Comparison of ENCODE assay signal across 7 cellular contexts in the genomic region with DNA sequence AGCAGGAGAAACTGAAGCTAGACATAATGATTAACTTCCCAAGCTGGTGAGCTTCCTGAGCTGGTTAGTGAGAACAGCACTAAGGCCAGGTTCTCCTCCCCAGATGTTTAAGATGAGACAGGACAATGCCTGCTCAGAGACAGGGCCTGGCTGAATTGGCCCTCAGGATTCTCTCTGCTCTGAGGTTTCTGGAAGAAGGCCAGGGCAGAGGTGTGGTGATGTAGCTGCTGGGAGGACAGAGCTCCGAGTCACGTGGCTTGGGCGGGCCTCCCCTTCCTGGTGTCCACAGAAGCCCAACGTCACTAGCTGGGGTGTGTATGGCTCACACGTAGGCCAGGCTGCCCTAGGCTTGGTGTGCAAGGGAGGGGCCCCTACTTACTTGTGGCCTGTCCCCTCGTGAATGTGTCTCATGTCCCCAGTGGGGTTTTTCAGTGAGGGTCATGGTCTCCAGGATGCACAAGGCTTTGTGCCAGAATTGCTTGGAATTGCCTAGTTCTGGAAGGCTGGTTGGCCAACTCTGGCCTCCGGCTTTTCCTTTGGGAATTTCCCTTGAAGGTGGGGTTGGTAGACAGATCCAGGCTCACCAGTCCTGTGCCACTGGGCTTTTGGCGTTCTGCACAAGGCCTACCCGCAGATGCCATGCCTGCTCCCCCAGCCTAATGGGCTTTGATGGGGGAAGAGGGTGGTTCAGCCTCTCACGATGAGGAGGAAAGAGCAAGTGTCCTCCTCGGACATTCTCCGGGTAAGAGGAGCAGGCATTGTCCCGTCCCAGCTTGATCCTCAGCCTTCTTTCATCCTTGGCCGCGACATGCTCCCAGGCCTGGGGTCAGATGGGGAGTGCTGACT. TPM values are rescaled to one million over a fixed set of nuclear protein-coding genes. Genes with fewer than 3 reads are reported as not detected.
DNase-seq lines count a peak whose midpoint lies in the region; ATAC-seq, FAIRE-seq and TF ChIP-seq lines count a peak whose summit lies in the region.

No MANE protein-coding gene starts in this region.

- no peak overlapping the region for H2AFZ ChIP-seq in HepG2 (ENCODE audit: low read length)

- in situ Hi-C loops in HepG2 (cut with HindIII; ENCODE audit: extremely low pct_ligation_motif_present, low pct_unique_long_range_greater_than_20kb), result no loop called here

- peak; percentile 9 for DNase-seq in NCI-H2029 treated with DMSO at 0.1 percent for 48 hours (lab: John Stamatoyannopoulos, UW)
- peak; percentile 67 for DNase-seq in activated naive CD8-positive, alpha-beta T cell treated with anti-CD3 and anti-CD28 coated beads, Interleukin-2, amount 50 U/mL, for 24 hours
- DNase-seq in HepG2 (ENCODE audit: low spot score), result peak; percentile 78
- peak; percentile 73 to 81 for DNase-seq in tibial nerve (ENCODE audit: low spot score in 2 of 2)
- DNase-seq in OCI-M2 (lab: John Stamatoyannopoulos, UW; ENCODE audit: unreplicated experiment), result no peak

- intact Hi-C loops in HepG2 (cut with micrococcal nuclease; ENCODE audit: unreplicated experiment), result no loop called here

- peak overlapping the region; percentile 12 for H3K27ac ChIP-seq in HepG2 (ENCODE audit: extremely low read length, insufficient read depth, low read length)
- H3K27ac ChIP-seq in tibial nerve, result peak overlapping the region; percentile 21 to 87 (median 62)

- H3K9me3 Mint-ChIP-seq in activated naive CD8-positive, alpha-beta T cell treated with anti-CD3 and anti-CD28 coated beads, Interleukin-2, amount 50 U/mL, for 24 hours, result no peaks in the 10 kb centered on the region

- H4K20me1 ChIP-seq in HepG2 (ENCODE audit: insufficient read depth, low read length), result no peaks in the 10 kb centered on the region

- peak overlapping the region in 2 of 3 experiments; percentile 7 to 44; a peak in 3 of 6 replicates for H3K4me3 ChIP-seq in HepG2 (replicated peaks in 1 of 3; ENCODE audit: insufficient read depth in 1 of 3, low read depth in 2 of 3, low read length in 3 of 3)
- H3K4me3 ChIP-seq in tibial nerve, result no peak overlapping the region

- TF ChIP-seq EP300 in HepG2 (IDR thresholded peaks at IDR 0.05; ENCODE audit: low read depth in 2 of 2, low read length in 2 of 2), result no peak
- no peak for TF ChIP-seq EP300 in HepG2 (CRISPR knock-in tag; IDR thresholded peaks at IDR 0.05; ENCODE audit: borderline replicate concordance)
- peak in 1 of 2 donors; percentile 55 for TF ChIP-seq EP300 in tibial nerve (IDR thresholded peaks at IDR 0.05)

- H3K9me3 ChIP-seq in HepG2 (ENCODE audit: low read length) (no peaks in the 10 kb centered on the region), tibial nerve (no peaks in the 10 kb centered on the region)

- POLR2A ChIA-PET in HepG2 (lab: Yijun Ruan, JAX), result interaction anchor here (0.6 to 1.7 kb wide), 5 partner anchors 9 to 426 kb away, joined by 3 to 6 read pairs (median 3); partner anchors contain the start of gene CYLD

- H3K9ac ChIP-seq in HepG2 (ENCODE audit: insufficient read depth, low read depth, low read length), result peak overlapping the region; percentile 35; the same call in 1 of the 2 replicates

- peaks cover 7% of the 10 kb centered on the region for H3K27me3 Mint-ChIP-seq in activated naive CD8-positive, alpha-beta T cell treated with anti-CD3 and anti-CD28 coated beads, Interleukin-2, amount 50 U/mL, for 24 hours

- 57% methylated on average over 15 of the region's 15 CpGs for whole genome bisulfite sequencing in HepG2 (ENCODE audit: low lambda C conversion rate)
- WGBS in tibial nerve, 2 donors, result 69 to 83% methylated on average over 11 to 12 of the region's 15 CpGs

- H3K36me3 ChIP-seq in HepG2 (replicated peaks in 1 of 2; ENCODE audit: control insufficient read depth in 1 of 2, insufficient read depth in 2 of 2, low read length in 2 of 2) (no peaks in the 10 kb centered on the region), tibial nerve (no peaks in the 10 kb centered on the region)

- TF ChIP-seq RAD21 in HepG2 (CRISPR knock-in tag; IDR thresholded peaks at IDR 0.05), result no peak

- BruUV-seq in HepG2 (replicated peaks; lab: Mats Ljungman, UMichigan), result no TSS peak

- peak; percentile 59 for ATAC-seq in GM18867 (IDR thresholded peaks at IDR 0.05; ENCODE audit: unreplicated experiment)
- ATAC-seq in HG02610 (IDR thresholded peaks at IDR 0.05; ENCODE audit: unreplicated experiment), result peak; percentile 56
- ATAC-seq in activated naive CD8-positive, alpha-beta T cell treated with anti-CD3 and anti-CD28 coated beads, Interleukin-2, amount 50 U/mL, for 24 hours, result peak; percentile 13
- peak; percentile 71 for ATAC-seq in HepG2

- H3K79me2 ChIP-seq in HepG2 (ENCODE audit: insufficient read depth, low read length), result no peaks in the 10 kb centered on the region

- peaks cover 9% of the 10 kb centered on the region for H3K36me3 Mint-ChIP-seq in activated naive CD8-positive, alpha-beta T cell treated with anti-CD3 and anti-CD28 coated beads, Interleukin-2, amount 50 U/mL, for 24 hours (ENCODE audit: low read depth)

- H3K4me2 ChIP-seq in HepG2 (ENCODE audit: low read depth, low read length), result peak overlapping the region; percentile 67

- H3K27ac Mint-ChIP-seq in activated naive CD8-positive, alpha-beta T cell treated with anti-CD3 and anti-CD28 coated beads, Interleukin-2, amount 50 U/mL, for 24 hours, result peak overlapping the region; percentile 83

- peaks cover 85% of the 10 kb centered on the region for H3K4me1 Mint-ChIP-seq in activated naive CD8-positive, alpha-beta T cell treated with anti-CD3 and anti-CD28 coated beads, Interleukin-2, amount 50 U/mL, for 24 hours

- TF ChIP-seq CTCF in HepG2 (CRISPR knock-in tag; IDR thresholded peaks at IDR 0.05) (no peak), tibial nerve (IDR thresholded peaks at IDR 0.05) (no peak)

- CTCF ChIA-PET in HepG2 (lab: Yijun Ruan, JAX; ENCODE audit: low intra/inter-chr PET ratio, low total read pairs), result interaction anchor here (1.3 kb wide), 1 partner anchor 110 kb away, joined by 3 read pairs; no protein-coding TSS in a partner anchor

- H3K27me3 ChIP-seq in HepG2 (ENCODE audit: control insufficient read depth in 1 of 2, insufficient read depth in 2 of 2, low read length in 2 of 2) (peaks cover 3 to 24% of the 10 kb centered on the region in 2 experiments; a peak in 4 of 5 replicates), tibial nerve (no peaks in the 10 kb centered on the region)

- peak; percentile 62 for FAIRE-seq in HepG2 (lab: Jason Lieb, UNC)

- peak overlapping the region; percentile 9 for H3K4me3 Mint-ChIP-seq in activated naive CD8-positive, alpha-beta T cell treated with anti-CD3 and anti-CD28 coated beads, Interleukin-2, amount 50 U/mL, for 24 hours

- H3K4me1 ChIP-seq in HepG2 (ENCODE audit: insufficient read depth, low read length), result peaks cover 72% of the 10 kb centered on the region
- peaks cover 0 to 38% (median 20%) of the 10 kb centered on the region in 4 donors for H3K4me1 ChIP-seq in tibial nerve

- peak in 1 of 2 experiments; percentile 39; a peak in 1 of 4 replicates for TF ChIP-seq POLR2A in HepG2 (IDR thresholded peaks at IDR 0.05; ENCODE audit: insufficient read depth in 1 of 2, low read depth in 2 of 2, low read length in 2 of 2)
- peak in 1 of 2 donors; percentile 30 for TF ChIP-seq POLR2A in tibial nerve (IDR thresholded peaks at IDR 0.05)

RNA-seq across cellular contexts. Expression of gene NOD2, which starts 3.4 kb away (rescaled TPM):
- 0.27 and 0.29 TPM in 2 replicates for total RNA-seq in HepG2 (2016; rRNA removed; fragmentation: Illumina TruSeq; extraction: Trizol)
- 0.18 and 0.20 TPM in 2 replicates for total RNA-seq in HepG2 (2016; cell fraction: cytosol; rRNA removed; fragmentation: Illumina TruSeq; extraction: Trizol; ENCODE audit: low read depth)
- total RNA-seq in HepG2 (2016; cell fraction: insoluble cytoplasmic fraction; rRNA removed; fragmentation: Illumina TruSeq; extraction: Trizol), result 0.09 and 0.12 TPM in 2 replicates
- 0.21 TPM in 1 of 2 replicates, not detected in the other for total RNA-seq in HepG2 (2016; cell fraction: membrane; rRNA removed; fragmentation: Illumina TruSeq; extraction: Trizol)
- total RNA-seq in HepG2 (2016; cell fraction: nucleus; rRNA removed; fragmentation: Illumina TruSeq; extraction: Trizol), result 0.22 and 0.38 TPM in 2 replicates
- polyA plus RNA-seq in HepG2 (2011; rRNA removed), result 0.76 and 0.81 TPM in 2 replicates
- polyA plus RNA-seq in HepG2 (2011; cell fraction: cytosol; rRNA removed), result 0.36 and 0.68 TPM in 2 replicates
- 1.9 and 2.3 TPM in 2 replicates for polyA plus RNA-seq in HepG2 (2011; cell fraction: nucleus; rRNA removed)
- 0.19 and 0.29 TPM in 2 replicates for polyA plus RNA-seq in HepG2 (2012)
- 0.02 and 0.03 TPM in 2 replicates for polyA plus RNA-seq in HepG2 (2016; cell fraction: cytosol; fragmentation: Illumina TruSeq; extraction: Trizol; ENCODE audit: low read depth)
- not detected in 2 replicates for polyA plus RNA-seq in HepG2 (2016; cell fraction: insoluble cytoplasmic fraction; fragmentation: Illumina TruSeq; extraction: Trizol; ENCODE audit: low read depth)
- polyA plus RNA-seq in HepG2 (2016; cell fraction: membrane; fragmentation: Illumina TruSeq; extraction: Trizol; ENCODE audit: low read depth), result not detected in 2 replicates
- polyA plus RNA-seq in HepG2 (2016; cell fraction: nucleus; fragmentation: Illumina TruSeq; extraction: Trizol; ENCODE audit: insufficient read depth, low read depth), result 0.17 and 0.37 TPM in 2 replicates
- polyA minus RNA-seq in HepG2 (2011; rRNA and poly(A)+ RNA removed; ENCODE audit: low replicate concordance), result 4.8 TPM in 1 of 2 replicates, not detected in the other
- 0.49 and 1.1 TPM in 2 replicates for polyA minus RNA-seq in HepG2 (2011; cell fraction: cytosol; rRNA and poly(A)+ RNA removed)
- 2.1 and 2.3 TPM in 2 replicates for polyA minus RNA-seq in HepG2 (2011; cell fraction: nucleus; rRNA and poly(A)+ RNA removed)
- 10 to 100 TPM in 1 of 4 donors, 1 to 10 TPM in 3; 1.3 to 10.2 (median 2.7) TPM for total RNA-seq in tibial nerve

RNA-seq across cellular contexts. Expression of gene SNX20, which starts 15.7 kb away (rescaled TPM):
- total RNA-seq in HepG2 (2016; rRNA removed; fragmentation: Illumina TruSeq; extraction: Trizol) (not detected in 2 replicates), tibial nerve (1 to 10 TPM; 1.7 to 5.1 (median 2.3) TPM)
- not detected in 2 replicates for total RNA-seq in HepG2 (2016; cell fraction: cytosol; rRNA removed; fragmentation: Illumina TruSeq; extraction: Trizol; ENCODE audit: low read depth)
- total RNA-seq in HepG2 (2016; cell fraction: insoluble cytoplasmic fraction; rRNA removed; fragmentation: Illumina TruSeq; extraction: Trizol), result not detected in 2 replicates
- not detected in 2 replicates for total RNA-seq in HepG2 (2016; cell fraction: membrane; rRNA removed; fragmentation: Illumina TruSeq; extraction: Trizol)
- not detected in 2 replicates for total RNA-seq in HepG2 (2016; cell fraction: nucleus; rRNA removed; fragmentation: Illumina TruSeq; extraction: Trizol)
- polyA plus RNA-seq in HepG2 (2011; rRNA removed), result not detected in 2 replicates
- not detected in 2 replicates for polyA plus RNA-seq in HepG2 (2011; cell fraction: cytosol; rRNA removed)
- not detected in 2 replicates for polyA plus RNA-seq in HepG2 (2011; cell fraction: nucleus; rRNA removed)
- polyA plus RNA-seq in HepG2 (2012), result 0.04 TPM in 1 of 2 replicates, not detected in the other
- not detected in 2 replicates for polyA plus RNA-seq in HepG2 (2016; cell fraction: cytosol; fragmentation: Illumina TruSeq; extraction: Trizol; ENCODE audit: low read depth)
- not detected in 2 replicates for polyA plus RNA-seq in HepG2 (2016; cell fraction: insoluble cytoplasmic fraction; fragmentation: Illumina TruSeq; extraction: Trizol; ENCODE audit: low read depth)
- not detected in 2 replicates for polyA plus RNA-seq in HepG2 (2016; cell fraction: membrane; fragmentation: Illumina TruSeq; extraction: Trizol; ENCODE audit: low read depth)
- polyA plus RNA-seq in HepG2 (2016; cell fraction: nucleus; fragmentation: Illumina TruSeq; extraction: Trizol; ENCODE audit: insufficient read depth, low read depth), result not detected in 2 replicates
- polyA minus RNA-seq in HepG2 (2011; rRNA and poly(A)+ RNA removed; ENCODE audit: low replicate concordance), result not detected in 2 replicates
- not detected in 2 replicates for polyA minus RNA-seq in HepG2 (2011; cell fraction: cytosol; rRNA and poly(A)+ RNA removed)
- polyA minus RNA-seq in HepG2 (2011; cell fraction: nucleus; rRNA and poly(A)+ RNA removed), result not detected in 2 replicates

RNA-seq across cellular contexts. Expression of gene CYLD, which starts 45.1 kb away (rescaled TPM):
- total RNA-seq in HepG2 (2016; rRNA removed; fragmentation: Illumina TruSeq; extraction: Trizol), result 11.4 and 16.0 TPM in 2 replicates
- 2.6 and 3.0 TPM in 2 replicates for total RNA-seq in HepG2 (2016; cell fraction: cytosol; rRNA removed; fragmentation: Illumina TruSeq; extraction: Trizol; ENCODE audit: low read depth)
- 14.3 and 16.1 TPM in 2 replicates for total RNA-seq in HepG2 (2016; cell fraction: insoluble cytoplasmic fraction; rRNA removed; fragmentation: Illumina TruSeq; extraction: Trizol)
- total RNA-seq in HepG2 (2016; cell fraction: membrane; rRNA removed; fragmentation: Illumina TruSeq; extraction: Trizol), result 10.5 and 11.2 TPM in 2 replicates
- total RNA-seq in HepG2 (2016; cell fraction: nucleus; rRNA removed; fragmentation: Illumina TruSeq; extraction: Trizol), result 12.3 and 12.6 TPM in 2 replicates
- 6.0 and 6.1 TPM in 2 replicates for polyA plus RNA-seq in HepG2 (2011; rRNA removed)
- polyA plus RNA-seq in HepG2 (2011; cell fraction: cytosol; rRNA removed), result 3.1 and 4.8 TPM in 2 replicates
- polyA plus RNA-seq in HepG2 (2011; cell fraction: nucleus; rRNA removed), result 5.0 and 7.6 TPM in 2 replicates
- 6.2 and 8.4 TPM in 2 replicates for polyA plus RNA-seq in HepG2 (2012)
- 1.7 and 1.8 TPM in 2 replicates for polyA plus RNA-seq in HepG2 (2016; cell fraction: cytosol; fragmentation: Illumina TruSeq; extraction: Trizol; ENCODE audit: low read depth)
- polyA plus RNA-seq in HepG2 (2016; cell fraction: insoluble cytoplasmic fraction; fragmentation: Illumina TruSeq; extraction: Trizol; ENCODE audit: low read depth), result 9.7 and 10.4 TPM in 2 replicates
- 4.9 and 6.5 TPM in 2 replicates for polyA plus RNA-seq in HepG2 (2016; cell fraction: membrane; fragmentation: Illumina TruSeq; extraction: Trizol; ENCODE audit: low read depth)
- polyA plus RNA-seq in HepG2 (2016; cell fraction: nucleus; fragmentation: Illumina TruSeq; extraction: Trizol; ENCODE audit: insufficient read depth, low read depth), result 9.6 and 11.6 TPM in 2 replicates
- polyA minus RNA-seq in HepG2 (2011; rRNA and poly(A)+ RNA removed; ENCODE audit: low replicate concordance), result 5.0 and 11.2 TPM in 2 replicates
- polyA minus RNA-seq in HepG2 (2011; cell fraction: cytosol; rRNA and poly(A)+ RNA removed), result 5.4 and 7.9 TPM in 2 replicates
- 39.4 and 52.8 TPM in 2 replicates for polyA minus RNA-seq in HepG2 (2011; cell fraction: nucleus; rRNA and poly(A)+ RNA removed)
- total RNA-seq in tibial nerve, result 10 to 100 TPM; 23.7 to 52.7 (median 38.3) TPM

Comparison
In these comparisons a context has a peak if more than half of its experiments do, and no peak if none do; other contexts are left out.
1. ATAC-seq: peak in every context shown above with its lines; median percentile 71 in HepG2; 59 in GM18867; 56 in HG02610; 13 in activated naive CD8-positive, alpha-beta T cell treated with anti-CD3 and anti-CD28 coated beads, Interleukin-2, amount 50 U/mL, for 24 hours.
2. H3K4me3 ChIP-seq: peak in HepG2 (2 of 3); none in tibial nerve (0 of 4).